In genomic region chr9:87233916-87234455, GRCh38 we compare ENCODE assay signal across 22 cellular contexts.
DNase-seq lines count a peak whose midpoint lies in the region; ATAC-seq, FAIRE-seq and TF ChIP-seq lines count a peak whose summit lies in the region.
"Had no signal": no experiment of that assay in that cellular context is flagged by ENCODE, and none has a peak within 500 bp of the region (broad histone marks: within the 10 kb centered on the region; RNA-seq: fewer than 3 reads in every experiment).

No MANE protein-coding gene starts in this region.

- no peak overlapping the region for H4K5ac ChIP-seq in H1 (ENCODE audit: insufficient read length, low read depth, low read length)

- no peak for TF ChIP-seq POLR2A in HepG2 (IDR thresholded peaks at IDR 0.05; ENCODE audit: insufficient read depth in 1 of 2, low read depth in 2 of 2, low read length in 2 of 2)
- TF ChIP-seq POLR2A in right lobe of liver (IDR thresholded peaks at IDR 0.05) = no peak
- no peak for TF ChIP-seq POLR2A in H1 (IDR thresholded peaks at IDR 0.05; ENCODE audit: control extremely low read depth in 1 of 2, low read depth in 2 of 2, low read length in 2 of 2)
- TF ChIP-seq POLR2A in body of pancreas (IDR thresholded peaks at IDR 0.05) = no peak

- no peak for TF ChIP-seq RAD21 in HepG2 (CRISPR knock-in tag; IDR thresholded peaks at IDR 0.05)
- TF ChIP-seq RAD21 in H1 (IDR thresholded peaks at IDR 0.05 in 1 of 2, conservative IDR thresholded peaks at IDR 0.05 in 1 of 2; ENCODE audit: low read depth in 2 of 2, low read length in 2 of 2) = no peak

- no peaks in the 10 kb centered on the region for H3K23me2 ChIP-seq in H1 (ENCODE audit: low read depth, low read length)

- H3K27ac ChIP-seq in HepG2 (ENCODE audit: extremely low read length, insufficient read depth, low read length) (no peak overlapping the region), right lobe of liver (no peak overlapping the region), H1 (ENCODE audit: low read depth, low read length) (no peak overlapping the region), body of pancreas (no peak overlapping the region)
- H3K27ac ChIP-seq: SJCRH30 had no signal

- H3K56ac ChIP-seq in H1 (replicated peaks; ENCODE audit: insufficient read length, low read depth, low read length) = no peak overlapping the region

- H3K27ac Mint-ChIP-seq in osteocyte (ENCODE audit: unreplicated experiment) (peak overlapping the region; percentile 6), mesothelial cell of epicardium (no peak overlapping the region)

- H3K14ac ChIP-seq in H1 (ENCODE audit: insufficient read length) = no peak overlapping the region

- H3K36me3 ChIP-seq in HepG2 (replicated peaks in 1 of 2; ENCODE audit: control insufficient read depth in 1 of 2, insufficient read depth in 2 of 2, low read length in 2 of 2) (no peaks in the 10 kb centered on the region), right lobe of liver (no peaks in the 10 kb centered on the region), H1 (ENCODE audit: control insufficient read depth in 2 of 4, insufficient read depth in 4 of 4, low read length in 3 of 4) (no peaks in the 10 kb centered on the region), body of pancreas (replicated peaks in 1 of 2; ENCODE audit: insufficient read depth in 1 of 2, low read depth in 2 of 2) (no peaks in the 10 kb centered on the region)
- H3K36me3 ChIP-seq: BE2C, SJCRH30 had no signal

- H2BK15ac ChIP-seq in H1 (ENCODE audit: low read length) = no peak overlapping the region

- no peak overlapping the region for H2BK12ac ChIP-seq in H1 (ENCODE audit: low read depth, low read length)

- H3K79me2 ChIP-seq in HepG2 (ENCODE audit: insufficient read depth, low read length) (no peaks in the 10 kb centered on the region), H1 (ENCODE audit: control insufficient read depth in 1 of 2, insufficient read depth in 2 of 2, low read length in 2 of 2) (no peaks in the 10 kb centered on the region)

- ATAC-seq in HepG2 (no peak), right lobe of liver (no peak), body of pancreas (no peak)
- ATAC-seq: Panc1 had no signal

- intact Hi-C loops in HepG2 (cut with micrococcal nuclease; ENCODE audit: unreplicated experiment) (no loop called here), right lobe of liver (cut with DNase I) (no loop called here), body of pancreas (cut with DNase I) (no loop called here)

- BruUV-seq in HepG2 (replicated peaks; lab: Mats Ljungman, UMichigan) = no TSS peak

- H3K9ac ChIP-seq in HepG2 (ENCODE audit: insufficient read depth, low read depth, low read length) = no peak overlapping the region
- no peak overlapping the region for H3K9ac ChIP-seq in H1 (replicated peaks in 1 of 4; ENCODE audit: extremely low read depth in 1 of 4, low read depth in 3 of 4, low read length in 3 of 4)

- no peak overlapping the region for H2BK5ac ChIP-seq in H1 (ENCODE audit: low read depth, low read length)

- H3K27me3 Mint-ChIP-seq in osteocyte (ENCODE audit: unreplicated experiment) = no peaks in the 10 kb centered on the region
- no peaks in the 10 kb centered on the region for H3K27me3 Mint-ChIP-seq in mesothelial cell of epicardium (ENCODE audit: low read depth)
- H3K27me3 Mint-ChIP-seq: IgD-negative memory B cell had no signal

- WGBS in HepG2 (ENCODE audit: low lambda C conversion rate) = 19% methylated on average over 15 of the region's 15 CpGs
- WGBS in right lobe of liver (ENCODE audit: insufficient coverage, low coverage, low lambda C conversion rate, missing lambda C conversion rate) = 65% methylated on average over 15 of the region's 15 CpGs
- 91% methylated on average over 15 of the region's 15 CpGs; no CpG with 5 or more reads in 1 of the 2 experiments for WGBS in H1 (ENCODE audit: extremely low coverage in 1 of 2, insufficient coverage in 1 of 2, insufficient read length in 1 of 2, insufficient replicate concordance in 2 of 2, low coverage in 1 of 2, low lambda C conversion rate in 2 of 2, missing lambda C conversion rate in 1 of 2), 2 experiments
- WGBS in body of pancreas, 2 donors = 77 to 82% methylated on average over 15 of the region's 15 CpGs

- H3K4me1 Mint-ChIP-seq in osteocyte (ENCODE audit: unreplicated experiment) (peaks cover 50% of the 10 kb centered on the region), mesothelial cell of epicardium (peaks cover 24% of the 10 kb centered on the region)
- H3K4me1 Mint-ChIP-seq: IgD-negative memory B cell had no signal

- peaks cover 22% of the 10 kb centered on the region for H3K9me3 Mint-ChIP-seq in osteocyte (ENCODE audit: unreplicated experiment)
- H3K9me3 Mint-ChIP-seq in mesothelial cell of epicardium = peaks cover 26% of the 10 kb centered on the region

- POLR2A ChIA-PET in HepG2 (lab: Yijun Ruan, JAX) (no interaction called here), H1 (lab: Charles Lee; ENCODE audit: partially characterized antibody) (no interaction called here)

- H3K4ac ChIP-seq in H1 (replicated peaks; ENCODE audit: insufficient read length, low read depth, low read length) = peak overlapping the region; percentile 83

- in situ Hi-C loops in HepG2 (cut with HindIII; ENCODE audit: extremely low pct_ligation_motif_present, low pct_unique_long_range_greater_than_20kb) = loop anchor here (10.0 kb wide), 1 partner anchor 59 kb away; no protein-coding TSS in a partner anchor
- in situ Hi-C loops in GM13976 (cut with MboI; ENCODE audit: low sequenced_read_pairs, unreplicated experiment) = no loop called here

- H3K9me3 ChIP-seq in HepG2 (ENCODE audit: low read length) = no peaks in the 10 kb centered on the region
- no peaks in the 10 kb centered on the region for H3K9me3 ChIP-seq in right lobe of liver
- no peaks in the 10 kb centered on the region for H3K9me3 ChIP-seq in H1 (ENCODE audit: insufficient read depth in 2 of 2, low read depth in 1 of 2, low read length in 1 of 2)
- no peaks in the 10 kb centered on the region for H3K9me3 ChIP-seq in body of pancreas
- H3K9me3 ChIP-seq: BE2C, SJCRH30 had no signal

- DNase-seq in HepG2 (ENCODE audit: low spot score) = no peak
- no peak for DNase-seq in right lobe of liver
- DNase-seq in H1 (ENCODE audit: low read depth in 1 of 2, low spot score in 2 of 2) = no peak
- no peak for DNase-seq in osteocyte (ENCODE audit: extremely low spot score, unreplicated experiment)
- no peak for DNase-seq in mesothelial cell of epicardium (ENCODE audit: low spot score in 2 of 2, unreplicated experiment in 2 of 2)
- DNase-seq in body of pancreas = no peak
- DNase-seq in GM13976 (ENCODE audit: low spot score) = no peak
- DNase-seq: BE2C; DMS53; EL; GF-D8; MV-4-11; NCI-H1694 treated with DMSO at 0.1 percent for 48 hours; NCI-H2107; NCI-H2227 treated with DMSO at 0.1 percent for 48 hours; NCI-H510A; NK-92 treated with Interleukin-12 subunit alpha and Interleukin-12 subunit beta, amount 100 ng/mL, for 24 hours had no signal

- no peak overlapping the region for H3K4me2 ChIP-seq in HepG2 (ENCODE audit: low read depth, low read length)
- no peak overlapping the region for H3K4me2 ChIP-seq in H1 (ENCODE audit: insufficient read depth in 1 of 2, low read depth in 2 of 2, low read length in 2 of 2)

- H3K18ac ChIP-seq in H1 (ENCODE audit: extremely low read depth, low read length) = no peak overlapping the region

- no peak overlapping the region for H3K4me3 ChIP-seq in HepG2 (replicated peaks in 1 of 3; ENCODE audit: insufficient read depth in 1 of 3, low read depth in 2 of 3, low read length in 3 of 3)
- no peak overlapping the region for H3K4me3 ChIP-seq in right lobe of liver
- no peak overlapping the region for H3K4me3 ChIP-seq in H1 (ENCODE audit: extremely low read depth in 1 of 4, insufficient read depth in 2 of 4, low read depth in 3 of 4, low read length in 4 of 4)
- H3K4me3 ChIP-seq in body of pancreas = no peak overlapping the region
- H3K4me3 ChIP-seq: SJCRH30 had no signal

- H3K4me3 Mint-ChIP-seq in osteocyte (ENCODE audit: unreplicated experiment) (no peak overlapping the region), mesothelial cell of epicardium (no peak overlapping the region)
- H3K4me3 Mint-ChIP-seq: IgD-negative memory B cell had no signal

- CTCF ChIA-PET in HepG2 (lab: Yijun Ruan, JAX; ENCODE audit: low intra/inter-chr PET ratio, low total read pairs) (no interaction called here), H1 (lab: Charles Lee; ENCODE audit: partially characterized antibody) (no interaction called here)

- TF ChIP-seq EP300 in HepG2 (IDR thresholded peaks at IDR 0.05; ENCODE audit: low read depth in 2 of 2, low read length in 2 of 2) (no peak), HepG2 (CRISPR knock-in tag; IDR thresholded peaks at IDR 0.05; ENCODE audit: borderline replicate concordance) (no peak), H1 (IDR thresholded peaks at IDR 0.05; ENCODE audit: borderline replicate concordance in 1 of 2, low read depth in 2 of 2, low read length in 2 of 2) (no peak)

- no peaks in the 10 kb centered on the region for H4K20me1 ChIP-seq in HepG2 (ENCODE audit: insufficient read depth, low read length)
- H4K20me1 ChIP-seq in H1 (replicated peaks in 1 of 2; ENCODE audit: control insufficient read depth in 1 of 2, insufficient read depth in 2 of 2, low read length in 2 of 2) = no peaks in the 10 kb centered on the region

- H3K79me1 ChIP-seq in H1 (ENCODE audit: low read depth, low read length) = no peaks in the 10 kb centered on the region

- no peak overlapping the region for H2AK5ac ChIP-seq in H1 (ENCODE audit: low read depth, low read length)

- H3K36me3 Mint-ChIP-seq in osteocyte (ENCODE audit: unreplicated experiment) (peaks cover 5% of the 10 kb centered on the region), mesothelial cell of epicardium (peaks cover 2% of the 10 kb centered on the region)
- H3K36me3 Mint-ChIP-seq: IgD-negative memory B cell had no signal

- H4K8ac ChIP-seq in H1 (ENCODE audit: extremely low read depth, insufficient read depth, low read length) = no peak overlapping the region

- H2AFZ ChIP-seq in HepG2 (ENCODE audit: low read length) (no peak overlapping the region), H1 (ENCODE audit: low read length) (no peak overlapping the region)

- TF ChIP-seq CTCF in HepG2 (CRISPR knock-in tag; IDR thresholded peaks at IDR 0.05) (no peak), right lobe of liver (IDR thresholded peaks at IDR 0.05) (no peak), H1 (IDR thresholded peaks at IDR 0.05; ENCODE audit: control extremely low read depth in 1 of 3, insufficient read depth in 1 of 3, low read depth in 1 of 3, low read length in 3 of 3) (no peak), osteocyte (IDR thresholded peaks at IDR 0.05) (no peak), mesothelial cell of epicardium (IDR thresholded peaks at IDR 0.05; ENCODE audit: unreplicated experiment) (no peak), body of pancreas (IDR thresholded peaks at IDR 0.05) (no peak), GM13976 (IDR thresholded peaks at IDR 0.05; ENCODE audit: borderline replicate concordance, control extremely low read depth, extremely low read depth, insufficient read depth, missing control alignments) (no peak)

- no peak overlapping the region for H4K91ac ChIP-seq in H1 (replicated peaks; ENCODE audit: insufficient read length, low read length)

- H3K4me1 ChIP-seq in HepG2 (ENCODE audit: insufficient read depth, low read length) = no peaks in the 10 kb centered on the region
- H3K4me1 ChIP-seq in right lobe of liver = no peaks in the 10 kb centered on the region
- H3K4me1 ChIP-seq in H1 (replicated peaks in 1 of 4; ENCODE audit: control insufficient read depth in 3 of 4, insufficient read depth in 4 of 4, low read length in 3 of 4) = no peaks in the 10 kb centered on the region
- H3K4me1 ChIP-seq in body of pancreas = no peaks in the 10 kb centered on the region
- H3K4me1 ChIP-seq: BE2C had no signal

- no peak overlapping the region for H2BK20ac ChIP-seq in H1 (ENCODE audit: low read length)

- FAIRE-seq in HepG2 (lab: Jason Lieb, UNC) = no peak
- FAIRE-seq in H1 (lab: Jason Lieb, UNC) = no peak
- FAIRE-seq: D721Med, GM19239 had no signal

- no peak overlapping the region for H2BK120ac ChIP-seq in H1 (replicated peaks; ENCODE audit: low read depth, low read length)

- H3K23ac ChIP-seq in H1 (ENCODE audit: insufficient read length) = no peak overlapping the region

- H3K27me3 ChIP-seq in HepG2 (ENCODE audit: control insufficient read depth in 1 of 2, insufficient read depth in 2 of 2, low read length in 2 of 2) (peaks cover under 1 to 11% of the 10 kb centered on the region in 2 experiments; a peak in 1 of 5 replicates), right lobe of liver (no peaks in the 10 kb centered on the region), H1 (replicated peaks in 1 of 4; ENCODE audit: control insufficient read depth in 3 of 4, extremely low read depth in 1 of 4, insufficient read depth in 3 of 4, low read length in 3 of 4) (no peaks in the 10 kb centered on the region), body of pancreas (no peaks in the 10 kb centered on the region)
- H3K27me3 ChIP-seq: BE2C, SJCRH30 had no signal
